In genomic region chr7:131188367-131189339, GRCh38 we compare ENCODE assay signal across 9 cellular contexts.
DNase-seq lines count a peak whose midpoint lies in the region; ATAC-seq and TF ChIP-seq lines count a peak whose summit lies in the region.
"Had no signal": no experiment of that assay in that cellular context is flagged by ENCODE, and none has a peak within 500 bp of the region (broad histone marks: within the 10 kb centered on the region; RNA-seq: fewer than 3 reads in every experiment).

No MANE protein-coding gene starts in this region.

- intact Hi-C loops in sciatic nerve (cut with DNase I): no loop called here

- H3K9ac ChIP-seq in BLaER1 treated with 17β-estradiol and CSF1 and Interleukin-3, amounts not matched to agents 10 nM and 100 nM: peak overlapping the region in 4 of 11 experiments; percentile 15 to 34 (median 27); a peak in 3 of 22 replicates

- H3K4me1 ChIP-seq in BLaER1 treated with 17β-estradiol and CSF1 and Interleukin-3, amounts not matched to agents 10 nM and 100 nM: peaks cover 15 to 41% (median 29%) of the 10 kb centered on the region in 10 experiments

- peaks cover 0 to 6% (median 0%) of the 10 kb centered on the region in 11 experiments; a peak in 1 of 22 replicates for H4K20me1 ChIP-seq in BLaER1 treated with 17β-estradiol and CSF1 and Interleukin-3, amounts not matched to agents 10 nM and 100 nM

- H3K36me3 ChIP-seq in BLaER1 treated with 17β-estradiol and CSF1 and Interleukin-3, amounts not matched to agents 10 nM and 100 nM: no peaks in the 10 kb centered on the region
- no peaks in the 10 kb centered on the region for H3K36me3 ChIP-seq in WERI-Rb-1
- H3K36me3 ChIP-seq: thoracic aorta had no signal

- no peak for TF ChIP-seq CTCF in WERI-Rb-1 (IDR thresholded peaks at IDR 0.05; ENCODE audit: low read depth, low read length)

- H3K4me3 ChIP-seq in BLaER1 treated with 17β-estradiol and CSF1 and Interleukin-3, amounts not matched to agents 10 nM and 100 nM: no peak overlapping the region
- H3K4me3 ChIP-seq in WERI-Rb-1 (ENCODE audit: low read depth, low read length): no peak overlapping the region
- H3K4me3 ChIP-seq: thoracic aorta had no signal

- peak; percentile 84 for DNase-seq in HPDE6-E6E7 (ENCODE audit: extremely low spot score)
- DNase-seq in WERI-Rb-1: peak; percentile 13
- DNase-seq in central memory CD4-positive, alpha-beta T cell: peak; percentile 86
- no peak for DNase-seq in sciatic nerve (ENCODE audit: low spot score)
- no peak for DNase-seq in NCI-H82 treated with DMSO at 0.1 percent for 48 hours (lab: John Stamatoyannopoulos, UW; ENCODE audit: unreplicated experiment)

- peak; percentile 76 for ATAC-seq in GM19328 (IDR thresholded peaks at IDR 0.05; ENCODE audit: unreplicated experiment)
- peak; percentile 84 for ATAC-seq in sciatic nerve
- ATAC-seq in GM18517 (IDR thresholded peaks at IDR 0.05; ENCODE audit: unreplicated experiment): no peak

- peak overlapping the region in 10 of 11 experiments; percentile 41 to 71 (median 62); a peak in 20 of 22 replicates for H3K27ac ChIP-seq in BLaER1 treated with 17β-estradiol and CSF1 and Interleukin-3, amounts not matched to agents 10 nM and 100 nM
- H3K27ac ChIP-seq in WERI-Rb-1: no peak overlapping the region
- H3K27ac ChIP-seq: thoracic aorta had no signal

- H3K27me3 ChIP-seq in BLaER1 treated with 17β-estradiol and CSF1 and Interleukin-3, amounts not matched to agents 10 nM and 100 nM: peaks cover 0 to 67% (median 0%) of the 10 kb centered on the region in 11 experiments; a peak in 8 of 22 replicates
- H3K27me3 ChIP-seq in WERI-Rb-1 (ENCODE audit: insufficient read depth, low read depth, severe bottlenecking): no peaks in the 10 kb centered on the region

- H3K4me2 ChIP-seq in BLaER1 treated with 17β-estradiol and CSF1 and Interleukin-3, amounts not matched to agents 10 nM and 100 nM: peak overlapping the region; percentile 39 to 80 (median 73)

- no peaks in the 10 kb centered on the region for H3K9me3 ChIP-seq in BLaER1 treated with 17β-estradiol and CSF1 and Interleukin-3, amounts not matched to agents 10 nM and 100 nM (replicated peaks in 1 of 11)
- no peaks in the 10 kb centered on the region for H3K9me3 ChIP-seq in WERI-Rb-1 (ENCODE audit: severe bottlenecking)
- H3K9me3 ChIP-seq: thoracic aorta had no signal

Comparison
In these comparisons a context has a peak if more than half of its experiments do, and no peak if none do; other contexts are left out.
1. DNase-seq: peak in HPDE6-E6E7 (single experiment), WERI-Rb-1 (single experiment) and central memory CD4-positive, alpha-beta T cell (single experiment); none in sciatic nerve (single experiment) and NCI-H82 treated with DMSO at 0.1 percent for 48 hours (single experiment).